Comparison of ENCODE assay signal across 26 cellular contexts in genomic region chr18:40283560-40283959, GRCh38.
"Had no signal": no experiment of that assay in that cellular context is flagged by ENCODE, and none has a peak within 500 bp of the region (broad histone marks: within the 10 kb centered on the region; RNA-seq: fewer than 3 reads in every experiment).

No MANE protein-coding gene starts in this region.

- H3K4me1 ChIP-seq: pancreas, prostate gland, right lobe of liver, sigmoid colon, suprapubic skin, testis, tibial artery, upper lobe of left lung, vagina had no signal

- H3K36me3 ChIP-seq: neutrophil, pancreas, prostate gland, right lobe of liver, sigmoid colon, suprapubic skin, tibial artery, upper lobe of left lung, vagina had no signal

- DNase-seq: naive thymus-derived CD8-positive, alpha-beta T cell; nephron progenitor cell; nucleus accumbens; pancreas; retina; right cardiac atrium; right lobe of liver; sigmoid colon; small intestine; stimulated activated CD4-positive, alpha-beta T cell treated with anti-CD3 and anti-CD28 coated beads, Interleukin-15, amount 100 ng/mL, for 24 hours; stimulated activated CD4-positive, alpha-beta T cell treated with anti-CD3 and anti-CD28 coated beads, Interleukin-2, amount 100 ng/mL, for 24 hours; stimulated activated CD4-positive, alpha-beta T cell treated with anti-CD3 and anti-CD28 coated beads, Interleukin-2, amount 100 ng/mL, for 48 hours; stimulated activated CD4-positive, alpha-beta T cell treated with anti-CD3 and anti-CD28 coated beads, Interleukin-4, amount 100 ng/mL, for 24 hours; stimulated activated naive B cell treated with anti-CD40 and anti-IgM and Interleukin-4, amounts not matched to agents 10 μg/mL and 1 μg/mL and 100 μg/mL, for 72 hours; stimulated activated naive CD4-positive, alpha-beta T cell treated with Interleukin-2 at 50 U/mL for 16 hours; substantia nigra; testis; tibial artery; trophoblast cell; upper lobe of left lung had no signal

- H3K9me3 ChIP-seq: neutrophil, prostate gland, right lobe of liver, sigmoid colon, suprapubic skin, testis, tibial artery, upper lobe of left lung, vagina had no signal

- H3K27me3 ChIP-seq: neutrophil, pancreas, right lobe of liver, sigmoid colon, suprapubic skin, testis, tibial artery, upper lobe of left lung, vagina had no signal

- ATAC-seq: naive thymus-derived CD8-positive, alpha-beta T cell; natural killer cell treated with Interleukin-12 subunit alpha and Interleukin-12 subunit beta and Interleukin-15 and Interleukin-18, amount 100 ng/mL, for 72 hours; pancreas; right cardiac atrium; right lobe of liver; stimulated activated effector memory CD8-positive, alpha-beta T cell treated with anti-CD3 and anti-CD28 coated beads, Interleukin-12 subunit alpha, Interleukin-12 subunit beta, amount 100 ng/mL, for 72 hours; stimulated activated naive B cell treated with anti-CD40 and anti-IgM and Interleukin-4, amounts not matched to agents 10 μg/mL and 1 μg/mL and 100 μg/mL, for 72 hours had no signal

- H3K4me3 ChIP-seq: pancreas, prostate gland, right lobe of liver, sigmoid colon, suprapubic skin, testis, tibial artery, upper lobe of left lung, vagina had no signal

- H3K27ac ChIP-seq: neutrophil, pancreas, prostate gland, right lobe of liver, sigmoid colon, suprapubic skin, testis, tibial artery, upper lobe of left lung, vagina had no signal
